ENCODE assay signal across 8 cellular contexts in the genomic region with DNA sequence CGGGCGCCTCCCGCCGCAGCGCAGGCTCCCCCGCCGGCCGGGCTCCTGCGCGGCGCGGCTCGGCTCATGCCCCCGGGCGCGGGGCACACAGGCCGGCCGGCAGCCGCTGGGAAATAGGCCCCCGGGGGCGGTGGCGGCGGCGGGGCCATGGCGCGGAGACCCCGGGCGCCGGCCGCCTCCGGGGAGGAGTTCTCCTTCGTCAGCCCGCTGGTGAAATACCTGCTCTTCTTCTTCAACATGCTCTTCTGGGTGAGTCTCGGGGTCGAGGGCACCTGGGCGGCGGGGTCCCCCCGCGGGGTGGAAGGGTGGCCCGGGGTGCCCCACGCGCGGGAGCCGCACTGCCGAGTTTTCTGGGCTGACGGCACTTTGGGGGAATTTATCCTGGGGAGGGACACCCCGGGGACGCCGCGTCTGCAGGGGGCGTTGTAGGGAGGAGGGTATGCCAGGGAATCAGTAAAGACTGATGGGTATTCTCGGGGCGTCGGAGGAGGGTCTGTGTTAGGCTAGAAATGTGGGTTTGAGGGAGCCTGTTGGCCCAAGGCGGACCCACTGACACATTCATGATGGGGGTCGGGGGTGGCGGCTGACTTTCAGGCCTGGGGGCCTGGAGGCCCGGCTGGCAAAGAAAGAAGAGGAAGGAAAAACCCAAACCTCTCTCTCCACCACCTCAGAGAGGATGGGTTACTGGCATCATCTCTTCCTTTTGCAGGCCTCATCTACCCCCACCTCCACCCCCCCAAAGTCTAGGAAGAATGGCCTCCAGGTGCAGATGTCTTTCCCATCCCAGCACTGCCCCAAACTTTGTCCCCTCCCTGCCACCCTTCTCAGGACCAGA. TPM values are rescaled to one million over a fixed set of nuclear protein-coding genes. Genes with fewer than 3 reads are reported as not detected.
DNase-seq lines count a peak whose midpoint lies in the region; ATAC-seq lines count a peak whose summit lies in the region.

No MANE protein-coding gene starts in this region.

- intact Hi-C loops in activated T-helper 2 cell treated with anti-CD3 and anti-CD28 coated beads, Interferon-gamma antibody, Interleukin-2, Interleukin-4, amounts not matched to agents 10 μg/mL and 5 μg/mL and 100 μg/mL, durations not matched to agents 14 hours and 24 hours and 36 hours (cut with micrococcal nuclease): no loop called here

- peak; percentile 69 for ATAC-seq in stimulated activated naive CD8-positive, alpha-beta T cell treated with anti-CD3 and anti-CD28 coated beads, Interleukin-15, amount 100 ng/mL, for 72 hours

- no peaks in the 10 kb centered on the region for H3K36me3 Mint-ChIP-seq in activated T-helper 2 cell treated with anti-CD3 and anti-CD28 coated beads, Interferon-gamma antibody, Interleukin-2, Interleukin-4, amounts not matched to agents 10 μg/mL and 5 μg/mL and 100 μg/mL, durations not matched to agents 14 hours and 24 hours and 36 hours (ENCODE audit: low read depth)

- DNase-seq in stimulated activated CD4-positive, alpha-beta T cell treated with anti-CD3 and anti-CD28 coated beads, Interleukin-12 subunit alpha, Interleukin-12 subunit beta, amount 100 ng/mL, for 4 hours: peak; percentile 30
- DNase-seq in stimulated activated CD4-positive, alpha-beta T cell treated with anti-CD3 and anti-CD28 coated beads, Interleukin-2, amount 100 ng/mL, for 48 hours: no peak
- DNase-seq in HK-2 (ENCODE audit: unreplicated experiment) (peak; percentile 13), iPS-NIHi11 (ENCODE audit: low spot score) (peak; percentile 58), AG08395 (ENCODE audit: low spot score) (no peak), superior temporal gyrus (ENCODE audit: extremely low spot score) (no peak)
- DNase-seq in activated T-helper 2 cell treated with anti-CD3 and anti-CD28 coated beads, Interferon-gamma antibody, Interleukin-2, Interleukin-4, amounts not matched to agents 10 μg/mL and 5 μg/mL and 100 μg/mL, durations not matched to agents 14 hours and 24 hours and 36 hours (ENCODE audit: low spot score): no peak
- peak in 1 of 2 donors; percentile 38 for DNase-seq in stimulated activated naive CD8-positive, alpha-beta T cell treated with anti-CD3 and anti-CD28 coated beads, Interleukin-15, amount 100 ng/mL, for 72 hours

- peaks cover 37% of the 10 kb centered on the region for H3K27me3 Mint-ChIP-seq in activated T-helper 2 cell treated with anti-CD3 and anti-CD28 coated beads, Interferon-gamma antibody, Interleukin-2, Interleukin-4, amounts not matched to agents 10 μg/mL and 5 μg/mL and 100 μg/mL, durations not matched to agents 14 hours and 24 hours and 36 hours (ENCODE audit: low read depth)
- peaks cover 14% of the 10 kb centered on the region for H3K27me3 Mint-ChIP-seq in stimulated activated naive CD8-positive, alpha-beta T cell treated with anti-CD3 and anti-CD28 coated beads, Interleukin-15, amount 100 ng/mL, for 72 hours

- H3K4me3 Mint-ChIP-seq in activated T-helper 2 cell treated with anti-CD3 and anti-CD28 coated beads, Interferon-gamma antibody, Interleukin-2, Interleukin-4, amounts not matched to agents 10 μg/mL and 5 μg/mL and 100 μg/mL, durations not matched to agents 14 hours and 24 hours and 36 hours (ENCODE audit: low read depth): peak overlapping the region; percentile 77
- peak overlapping the region; percentile 80 to 93 for H3K4me3 Mint-ChIP-seq in stimulated activated naive CD8-positive, alpha-beta T cell treated with anti-CD3 and anti-CD28 coated beads, Interleukin-15, amount 100 ng/mL, for 72 hours

- no peak overlapping the region for H3K27ac Mint-ChIP-seq in activated T-helper 2 cell treated with anti-CD3 and anti-CD28 coated beads, Interferon-gamma antibody, Interleukin-2, Interleukin-4, amounts not matched to agents 10 μg/mL and 5 μg/mL and 100 μg/mL, durations not matched to agents 14 hours and 24 hours and 36 hours
- H3K27ac Mint-ChIP-seq in stimulated activated naive CD8-positive, alpha-beta T cell treated with anti-CD3 and anti-CD28 coated beads, Interleukin-15, amount 100 ng/mL, for 72 hours: peak overlapping the region in 1 of 2 donors; percentile 83

- H3K4me1 Mint-ChIP-seq in activated T-helper 2 cell treated with anti-CD3 and anti-CD28 coated beads, Interferon-gamma antibody, Interleukin-2, Interleukin-4, amounts not matched to agents 10 μg/mL and 5 μg/mL and 100 μg/mL, durations not matched to agents 14 hours and 24 hours and 36 hours (ENCODE audit: low read depth): peaks cover 14% of the 10 kb centered on the region
- peaks cover 23% of the 10 kb centered on the region for H3K4me1 Mint-ChIP-seq in stimulated activated naive CD8-positive, alpha-beta T cell treated with anti-CD3 and anti-CD28 coated beads, Interleukin-15, amount 100 ng/mL, for 72 hours

- H3K9me3 Mint-ChIP-seq in activated T-helper 2 cell treated with anti-CD3 and anti-CD28 coated beads, Interferon-gamma antibody, Interleukin-2, Interleukin-4, amounts not matched to agents 10 μg/mL and 5 μg/mL and 100 μg/mL, durations not matched to agents 14 hours and 24 hours and 36 hours: no peaks in the 10 kb centered on the region
- no peaks in the 10 kb centered on the region for H3K9me3 Mint-ChIP-seq in stimulated activated naive CD8-positive, alpha-beta T cell treated with anti-CD3 and anti-CD28 coated beads, Interleukin-15, amount 100 ng/mL, for 72 hours

RNA-seq across cellular contexts. Expression of gene TSPAN33, which starts 0.5 kb away (rescaled TPM):
- 5.5 and 5.6 TPM in 2 replicates for total RNA-seq in activated T-helper 2 cell treated with anti-CD3 and anti-CD28 coated beads, Interferon-gamma antibody, Interleukin-2, Interleukin-4, amounts not matched to agents 10 μg/mL and 5 μg/mL and 100 μg/mL, durations not matched to agents 14 hours and 24 hours and 36 hours

RNA-seq across cellular contexts. Expression of gene SMO, which starts 43.4 kb away (rescaled TPM):
- total RNA-seq in activated T-helper 2 cell treated with anti-CD3 and anti-CD28 coated beads, Interferon-gamma antibody, Interleukin-2, Interleukin-4, amounts not matched to agents 10 μg/mL and 5 μg/mL and 100 μg/mL, durations not matched to agents 14 hours and 24 hours and 36 hours: 0.64 and 0.89 TPM in 2 replicates

Comparison
In these comparisons a context has a peak if more than half of its experiments do, and no peak if none do; other contexts are left out.
1. DNase-seq: peak in stimulated activated CD4-positive, alpha-beta T cell treated with anti-CD3 and anti-CD28 coated beads, Interleukin-12 subunit alpha, Interleukin-12 subunit beta, amount 100 ng/mL, for 4 hours (single experiment), HK-2 (single experiment) and iPS-NIHi11 (single experiment); none in stimulated activated CD4-positive, alpha-beta T cell treated with anti-CD3 and anti-CD28 coated beads, Interleukin-2, amount 100 ng/mL, for 48 hours (0 of 2), activated T-helper 2 cell treated with anti-CD3 and anti-CD28 coated beads, Interferon-gamma antibody, Interleukin-2, Interleukin-4, amounts not matched to agents 10 μg/mL and 5 μg/mL and 100 μg/mL, durations not matched to agents 14 hours and 24 hours and 36 hours (single experiment), AG08395 (single experiment) and superior temporal gyrus (single experiment).